Comparison of ENCODE assay signal across 12 cellular contexts in genomic region chr15:80934761-80935221, GRCh38. TPM values are rescaled to one million over a fixed set of nuclear protein-coding genes. Genes with fewer than 3 reads are reported as not detected.
DNase-seq lines count a peak whose midpoint lies in the region; ATAC-seq and TF ChIP-seq lines count a peak whose summit lies in the region.
"Had no signal": no experiment of that assay in that cellular context is flagged by ENCODE, and none has a peak within 500 bp of the region (broad histone marks: within the 10 kb centered on the region; RNA-seq: fewer than 3 reads in every experiment).

No MANE protein-coding gene starts in this region.

- WGBS in psoas muscle, 3 donors, result 82 to 87% (median 85%) methylated on average over 3 of the region's 3 CpGs

- H3K9me3 Mint-ChIP-seq in chondrocyte (ENCODE audit: low read depth), result no peaks in the 10 kb centered on the region

- H3K36me3 ChIP-seq in left ventricle myocardium inferior, result peaks cover 11% of the 10 kb centered on the region
- H3K36me3 ChIP-seq in kidney epithelial cell (ENCODE audit: control insufficient read depth, insufficient read depth, low read length), result no peaks in the 10 kb centered on the region
- no peaks in the 10 kb centered on the region for H3K36me3 ChIP-seq in vagina
- no peaks in the 10 kb centered on the region for H3K36me3 ChIP-seq in psoas muscle (ENCODE audit: insufficient read depth in 1 of 2, low read depth in 1 of 2)

- H3K27me3 Mint-ChIP-seq in chondrocyte (ENCODE audit: low read depth), result no peaks in the 10 kb centered on the region

- no peak for TF ChIP-seq POLR2A in vagina (IDR thresholded peaks at IDR 0.05)

- no peak for DNase-seq in Right ventricle myocardium superior
- no peak for DNase-seq in left ventricle myocardium inferior
- peak; percentile 11 for DNase-seq in chondrocyte (ENCODE audit: low spot score)
- DNase-seq in kidney epithelial cell (ENCODE audit: low read depth), result peak; percentile 23
- DNase-seq in vagina (ENCODE audit: extremely low spot score in 2 of 2), result no peak
- DNase-seq in psoas muscle, result no peak
- no peak for DNase-seq in NOMO-1 treated with dmso at 0.1 percent for 144 hours (lab: John Stamatoyannopoulos, UW; ENCODE audit: unreplicated experiment)
- DNase-seq: activated CD8-positive, alpha-beta memory T cell treated with anti-CD3 and anti-CD28 coated beads for 24 hours; hippocampal formation; NCI-H1105 had no signal

- TF ChIP-seq CTCF in left ventricle myocardium inferior (IDR thresholded peaks at IDR 0.05; ENCODE audit: borderline replicate concordance) (no peak), chondrocyte (IDR thresholded peaks at IDR 0.05) (no peak), kidney epithelial cell (IDR thresholded peaks at IDR 0.05; ENCODE audit: insufficient read depth, low read length, poor library complexity, severe bottlenecking) (no peak), vagina (IDR thresholded peaks at IDR 0.05) (no peak), psoas muscle (IDR thresholded peaks at IDR 0.05) (no peak)

- no peaks in the 10 kb centered on the region for H3K9me3 ChIP-seq in left ventricle myocardium inferior (replicated peaks)
- no peaks in the 10 kb centered on the region for H3K9me3 ChIP-seq in vagina
- H3K9me3 ChIP-seq in psoas muscle, result no peaks in the 10 kb centered on the region

- H3K4me3 ChIP-seq in left ventricle myocardium inferior, result no peak overlapping the region
- H3K4me3 ChIP-seq in kidney epithelial cell (ENCODE audit: low read depth, low read length), result no peak overlapping the region
- H3K4me3 ChIP-seq in vagina, result no peak overlapping the region
- H3K4me3 ChIP-seq in psoas muscle, result no peak overlapping the region

- H3K4me1 ChIP-seq in left ventricle myocardium inferior, result peaks cover 22% of the 10 kb centered on the region
- H3K4me1 ChIP-seq in vagina, result peaks cover 5% of the 10 kb centered on the region
- no peaks in the 10 kb centered on the region for H3K4me1 ChIP-seq in psoas muscle

- H3K27ac ChIP-seq in left ventricle myocardium inferior (replicated peaks) (no peak overlapping the region), vagina (no peak overlapping the region), psoas muscle (no peak overlapping the region)

- intact Hi-C loops in Right ventricle myocardium superior (cut with DNase I) (no loop called here), left ventricle myocardium inferior (cut with micrococcal nuclease) (no loop called here), vagina (cut with DNase I) (no loop called here), psoas muscle (cut with DNase I) (no loop called here)

- no peaks in the 10 kb centered on the region for H3K27me3 ChIP-seq in left ventricle myocardium inferior (ENCODE audit: low read depth)
- H3K27me3 ChIP-seq in kidney epithelial cell (ENCODE audit: control insufficient read depth, insufficient read depth, low read length), result no peaks in the 10 kb centered on the region
- no peaks in the 10 kb centered on the region for H3K27me3 ChIP-seq in vagina
- no peaks in the 10 kb centered on the region for H3K27me3 ChIP-seq in psoas muscle (ENCODE audit: insufficient read depth in 3 of 3, low read length in 2 of 3)

- H3K4me3 Mint-ChIP-seq in chondrocyte (ENCODE audit: unreplicated experiment), result no peak overlapping the region

- H3K4me1 Mint-ChIP-seq in chondrocyte (ENCODE audit: low read depth), result peaks cover 23% of the 10 kb centered on the region

- H3K27ac Mint-ChIP-seq in chondrocyte (ENCODE audit: unreplicated experiment), result peak overlapping the region; percentile 49

- ATAC-seq in Right ventricle myocardium superior (ENCODE audit: poor library complexity), result peak; percentile 44
- ATAC-seq in psoas muscle, result no peak
- no peak for ATAC-seq in GM21360 (IDR thresholded peaks at IDR 0.05; ENCODE audit: unreplicated experiment)
- ATAC-seq: sciatic nerve had no signal

- H3K36me3 Mint-ChIP-seq in chondrocyte (ENCODE audit: low read depth), result peaks cover 38% of the 10 kb centered on the region

RNA-seq across cellular contexts. Expression of gene MESD, which starts 54.8 kb away (rescaled TPM):
- total RNA-seq in Right ventricle myocardium superior, result 12.5 TPM
- total RNA-seq in left ventricle myocardium inferior, result 13.5 TPM
- 23.5 to 26.5 TPM (median 23.8 TPM) in 3 replicates for total RNA-seq in chondrocyte
- 24.7 and 25.9 TPM in 2 replicates for total RNA-seq in kidney epithelial cell
- 17.9 TPM for total RNA-seq in vagina
- total RNA-seq in psoas muscle, result 1 to 10 TPM; 5.3 to 9.4 (median 6.5) TPM
- 1 to 10 TPM; 4.6 to 8.6 (median 7.1) TPM for polyA plus RNA-seq in psoas muscle

Comparison
In these comparisons a context has a peak if more than half of its experiments do, and no peak if none do; other contexts are left out.
1. DNase-seq: peak in chondrocyte (single experiment) and kidney epithelial cell (single experiment); none in Right ventricle myocardium superior (single experiment), left ventricle myocardium inferior (single experiment), vagina (0 of 2), psoas muscle (0 of 2) and NOMO-1 treated with dmso at 0.1 percent for 144 hours (single experiment).